8 cellular contexts compared by ENCODE assay signal in the genomic region with DNA sequence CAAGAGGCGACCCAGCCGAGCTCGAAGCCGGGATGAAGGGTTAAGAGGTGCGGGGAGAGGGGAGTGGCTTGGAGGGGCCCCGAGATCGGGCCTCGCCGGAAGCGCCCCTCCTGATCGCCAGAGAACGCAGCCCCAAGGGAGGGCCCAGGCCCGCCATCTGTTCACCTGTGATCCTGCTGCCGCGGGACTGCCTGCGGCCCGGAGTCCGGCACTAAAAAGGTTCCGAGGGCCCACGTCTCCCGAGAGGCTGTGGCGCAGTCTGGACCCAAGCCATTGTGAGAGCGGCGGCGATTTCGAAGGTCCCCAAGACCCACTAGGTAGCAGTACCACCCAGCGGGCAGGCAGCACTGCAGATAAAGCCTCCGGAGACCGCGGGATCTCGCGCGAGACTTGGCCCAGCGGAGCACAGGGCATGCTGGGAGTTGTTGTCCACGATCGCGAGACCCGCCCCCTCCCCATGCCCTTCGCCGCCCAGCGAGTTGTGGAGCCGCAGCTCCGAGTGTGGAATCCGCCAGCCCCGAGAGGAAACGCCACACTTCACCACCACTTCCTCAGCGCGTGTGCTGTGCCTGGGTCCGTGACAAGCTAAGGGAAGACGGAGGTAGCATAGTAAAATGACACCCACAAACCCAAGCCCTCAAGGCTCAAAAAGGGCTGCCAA. TPM values are rescaled to one million over a fixed set of nuclear protein-coding genes. Genes with fewer than 3 reads are reported as not detected.
DNase-seq lines count a peak whose midpoint lies in the region; ATAC-seq and TF ChIP-seq lines count a peak whose summit lies in the region.

A gene with protein sequence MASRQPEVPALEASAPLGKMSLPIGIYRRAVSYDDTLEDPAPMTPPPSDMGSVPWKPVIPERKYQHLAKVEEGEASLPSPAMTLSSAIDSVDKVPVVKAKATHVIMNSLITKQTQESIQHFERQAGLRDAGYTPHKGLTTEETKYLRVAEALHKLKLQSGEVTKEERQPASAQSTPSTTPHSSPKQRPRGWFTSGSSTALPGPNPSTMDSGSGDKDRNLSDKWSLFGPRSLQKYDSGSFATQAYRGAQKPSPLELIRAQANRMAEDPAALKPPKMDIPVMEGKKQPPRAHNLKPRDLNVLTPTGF (minus strand): TSS at position 328 of the 661 bp plus-strand sequence. CDS start 2,256 bp downstream, outside the sequence.

- peak; percentile 77 for DNase-seq in GM12864 (ENCODE audit: low read depth)
- DNase-seq in NCI-H1092 treated with DMSO at 0.1 percent for 48 hours (lab: John Stamatoyannopoulos, UW) = peak; percentile 83
- peak; percentile 83 for DNase-seq in SKM-1 (lab: John Stamatoyannopoulos, UW; ENCODE audit: unreplicated experiment)
- DNase-seq in glutamatergic neuron = peak; percentile 96
- DNase-seq in osteocyte (ENCODE audit: extremely low spot score, unreplicated experiment) = peak; percentile 96

- WGBS in thymus = under 1% methylated on average over 50 of the region's 50 CpGs

- H3K36me3 Mint-ChIP-seq in activated naive CD8-positive, alpha-beta T cell = peaks cover 7% of the 10 kb centered on the region
- H3K36me3 Mint-ChIP-seq in glutamatergic neuron (ENCODE audit: unreplicated experiment) (no peaks in the 10 kb centered on the region), osteocyte (ENCODE audit: unreplicated experiment) (peaks cover 9% of the 10 kb centered on the region)

- TF ChIP-seq CTCF in GM12864 (IDR thresholded peaks at IDR 0.05; ENCODE audit: low read depth, low read length, missing control alignments) = peak; percentile 4
- TF ChIP-seq CTCF in glutamatergic neuron (IDR thresholded peaks at IDR 0.05; ENCODE audit: partially characterized antibody, unreplicated experiment) = no peak
- peak; percentile 37 for TF ChIP-seq CTCF in osteocyte (IDR thresholded peaks at IDR 0.05)

- peak within 1 kb of the TSS; percentile 96 for H3K27ac Mint-ChIP-seq in activated naive CD8-positive, alpha-beta T cell
- H3K27ac Mint-ChIP-seq in glutamatergic neuron (ENCODE audit: unreplicated experiment) = peak within 1 kb of the TSS; percentile 100
- H3K27ac Mint-ChIP-seq in osteocyte (ENCODE audit: unreplicated experiment) = peak within 1 kb of the TSS; percentile 90

- H3K4me1 Mint-ChIP-seq in activated naive CD8-positive, alpha-beta T cell (ENCODE audit: low read depth) = peaks cover 33% of the 10 kb centered on the region
- H3K4me1 Mint-ChIP-seq in glutamatergic neuron (ENCODE audit: low read depth, unreplicated experiment) (peaks cover 15% of the 10 kb centered on the region), osteocyte (ENCODE audit: unreplicated experiment) (peaks cover 20% of the 10 kb centered on the region)

- peaks cover 7% of the 10 kb centered on the region for H3K4me1 ChIP-seq in thymus (ENCODE audit: control insufficient read depth, insufficient read depth, low read length)

- peak within 1 kb of the TSS; percentile 97 for H3K4me3 Mint-ChIP-seq in activated naive CD8-positive, alpha-beta T cell
- H3K4me3 Mint-ChIP-seq in glutamatergic neuron (ENCODE audit: unreplicated experiment) (peak within 1 kb of the TSS; percentile 94), osteocyte (ENCODE audit: unreplicated experiment) (peak within 1 kb of the TSS; percentile 98)

- H3K4me3 ChIP-seq in GM12864 (ENCODE audit: low read depth, low read length) (peak within 1 kb of the TSS; percentile 92), thymus (ENCODE audit: low read length) (peak within 1 kb of the TSS; percentile 88)

- no peaks in the 10 kb centered on the region for H3K27me3 ChIP-seq in thymus (ENCODE audit: control insufficient read depth, insufficient read depth)

- no peaks in the 10 kb centered on the region for H3K9me3 ChIP-seq in thymus (ENCODE audit: control insufficient read depth)

- peak; percentile 87 for ATAC-seq in HG02623 (IDR thresholded peaks at IDR 0.05; ENCODE audit: unreplicated experiment)

- no peaks in the 10 kb centered on the region for H3K27me3 Mint-ChIP-seq in activated naive CD8-positive, alpha-beta T cell
- H3K27me3 Mint-ChIP-seq in glutamatergic neuron (ENCODE audit: unreplicated experiment) = peaks cover 6% of the 10 kb centered on the region
- no peaks in the 10 kb centered on the region for H3K27me3 Mint-ChIP-seq in osteocyte (ENCODE audit: unreplicated experiment)

- H3K27ac ChIP-seq in thymus (ENCODE audit: low read depth) = peak within 1 kb of the TSS; percentile 89

- no peaks in the 10 kb centered on the region for H3K9me3 Mint-ChIP-seq in activated naive CD8-positive, alpha-beta T cell (ENCODE audit: low read depth)
- H3K9me3 Mint-ChIP-seq in glutamatergic neuron (ENCODE audit: unreplicated experiment) (peaks cover 3% of the 10 kb centered on the region), osteocyte (ENCODE audit: unreplicated experiment) (no peaks in the 10 kb centered on the region)

- H3K36me3 ChIP-seq in thymus (ENCODE audit: control insufficient read depth, insufficient read depth) = peaks cover 12% of the 10 kb centered on the region

RNA-seq across cellular contexts. Expression of the gene that starts here (rescaled TPM):
- total RNA-seq in glutamatergic neuron (ENCODE audit: unreplicated experiment) = 203 TPM
- total RNA-seq in osteocyte = 83.3 and 89.7 TPM in 2 replicates
- polyA plus RNA-seq in thymus = 56.0 TPM

Comparison
In these comparisons a context has a peak if more than half of its experiments do, and no peak if none do; other contexts are left out.
1. Peak in every context shown above with its lines: DNase-seq, ATAC-seq, H3K4me3 ChIP-seq and H3K27ac ChIP-seq.